Comparison of ENCODE assay signal across 17 cellular contexts in genomic region chr19:34943861-34944573, GRCh38.
"Had no signal": no experiment of that assay in that cellular context is flagged by ENCODE, and none has a peak within 500 bp of the region (broad histone marks: within the 10 kb centered on the region; RNA-seq: fewer than 3 reads in every experiment).

No MANE protein-coding gene starts in this region.

- H2AFZ ChIP-seq: neural progenitor cell had no signal

- H3K4me3 Mint-ChIP-seq: natural killer cell treated with Interleukin-12 subunit alpha and Interleukin-12 subunit beta and Interleukin-15 and Interleukin-18, amount 100 ng/mL, for 72 hours; neural progenitor cell; type B pancreatic cell had no signal

- H3K4me2 ChIP-seq: neural progenitor cell had no signal

- H3K27me3 ChIP-seq: dorsolateral prefrontal cortex, foreskin keratinocyte, neural progenitor cell, ovary, stomach had no signal

- H3K9ac ChIP-seq: neural progenitor cell had no signal

- H3K27ac ChIP-seq: dorsolateral prefrontal cortex, foreskin keratinocyte, neural progenitor cell, ovary, stomach had no signal

- H3K27me3 Mint-ChIP-seq: natural killer cell treated with Interleukin-12 subunit alpha and Interleukin-12 subunit beta and Interleukin-15 and Interleukin-18, amount 100 ng/mL, for 72 hours; type B pancreatic cell had no signal

- H3K4me3 ChIP-seq: dorsolateral prefrontal cortex, neural progenitor cell, ovary, stomach had no signal

- DNase-seq: cortex of kidney; dorsolateral prefrontal cortex; effector memory CD4-positive, alpha-beta T cell; erythroblast; foreskin keratinocyte; mammary epithelial cell; nucleus accumbens; ovary; right cardiac atrium; small intestine; stimulated activated CD4-positive, alpha-beta T cell treated with anti-CD3 and anti-CD28 coated beads, Interleukin-12 subunit alpha, Interleukin-12 subunit beta, amount 100 ng/mL, for 4 hours; stimulated activated naive CD4-positive, alpha-beta T cell; stomach had no signal

- H3K4me1 Mint-ChIP-seq: neural progenitor cell had no signal

- H3K27ac Mint-ChIP-seq: natural killer cell treated with Interleukin-12 subunit alpha and Interleukin-12 subunit beta and Interleukin-15 and Interleukin-18, amount 100 ng/mL, for 72 hours; neural progenitor cell; type B pancreatic cell had no signal

- FAIRE-seq: small intestine, urothelium cell line had no signal

- ATAC-seq: foreskin keratinocyte; natural killer cell treated with Interleukin-12 subunit alpha and Interleukin-12 subunit beta and Interleukin-15 and Interleukin-18, amount 100 ng/mL, for 72 hours; right cardiac atrium had no signal

- H3K36me3 ChIP-seq: ovary had no signal

- H3K4me1 ChIP-seq: foreskin keratinocyte, neural progenitor cell, stomach had no signal
